8 cellular contexts compared by ENCODE assay signal in the genomic region with DNA sequence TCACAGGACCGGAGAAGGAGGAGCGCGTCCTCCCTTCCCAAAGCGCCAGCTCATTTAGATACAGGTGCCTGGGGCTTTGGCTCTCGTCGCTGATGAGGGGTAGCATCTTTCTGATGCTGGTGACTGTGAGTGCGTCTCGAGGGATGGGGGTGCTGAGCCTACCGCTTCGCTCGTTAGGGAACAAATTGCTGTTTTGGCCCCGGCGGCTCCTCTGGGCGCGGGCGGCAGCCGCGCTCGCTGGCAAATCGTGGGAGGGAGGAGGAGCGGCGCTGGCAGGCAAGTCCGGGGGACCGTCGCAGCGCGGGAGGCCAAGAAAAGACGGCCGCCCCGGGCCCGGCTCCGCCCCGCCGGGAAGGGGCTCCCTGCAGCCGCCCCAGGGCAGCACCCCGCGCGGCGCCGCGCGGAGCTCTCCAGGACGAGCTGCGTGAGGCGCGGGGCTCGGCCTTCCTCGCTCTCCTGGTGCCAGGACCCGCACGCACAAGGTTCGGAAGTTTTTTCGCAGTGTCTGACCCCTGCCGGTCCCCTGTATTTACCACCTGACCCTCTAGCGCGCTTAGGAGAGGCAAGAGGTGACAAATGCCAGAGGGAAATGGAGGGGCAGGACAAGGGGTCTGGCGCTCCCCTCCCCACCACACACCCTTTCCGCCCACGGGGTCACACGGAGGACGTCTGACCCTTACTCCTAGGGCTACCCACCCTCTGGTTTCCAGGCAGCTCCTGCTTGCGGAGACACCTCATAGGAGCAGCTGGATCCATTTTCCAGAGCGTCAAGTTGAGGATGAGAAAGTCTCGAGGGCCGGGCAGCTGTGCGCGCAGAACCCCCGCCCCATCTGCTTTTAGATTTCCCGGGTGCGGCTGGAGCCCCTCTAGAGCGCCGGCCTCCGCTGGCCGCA. TPM values are rescaled to one million over a fixed set of nuclear protein-coding genes. Genes with fewer than 3 reads are reported as not detected.
DNase-seq lines count a peak whose midpoint lies in the region; ATAC-seq and TF ChIP-seq lines count a peak whose summit lies in the region.

No MANE protein-coding gene starts in this region.

- peaks cover 14 to 36% (median 24%) of the 10 kb centered on the region in 3 donors for H3K4me1 ChIP-seq in esophagus squamous epithelium
- peaks cover 25 to 41% of the 10 kb centered on the region in 2 experiments for H3K4me1 ChIP-seq in neutrophil (ENCODE audit: control insufficient read depth in 1 of 2, insufficient read depth in 1 of 2, low read depth in 1 of 2, low read length in 1 of 2)
- H3K4me1 ChIP-seq in foreskin keratinocyte: peaks cover 5% of the 10 kb centered on the region

- no peaks in the 10 kb centered on the region for H3K9me3 Mint-ChIP-seq in CD4-positive, alpha-beta T cell
- no peaks in the 10 kb centered on the region for H3K9me3 Mint-ChIP-seq in activated CD4-positive, alpha-beta memory T cell treated with anti-CD3 and anti-CD28 coated beads for 36 hours

- no peak for TF ChIP-seq POLR2A in esophagus squamous epithelium (IDR thresholded peaks at IDR 0.05)

- no peak overlapping the region for H3K27ac Mint-ChIP-seq in CD4-positive, alpha-beta T cell
- H3K27ac Mint-ChIP-seq in activated CD4-positive, alpha-beta memory T cell treated with anti-CD3 and anti-CD28 coated beads for 36 hours: no peak overlapping the region

- 3% methylated on average over 14 of the region's 73 CpGs; no CpG with 5 or more reads in 1 of the 2 donors for WGBS in esophagus squamous epithelium, 2 donors

- ATAC-seq in CD4-positive, alpha-beta T cell (ENCODE audit: poor library complexity): peak; percentile 13
- no peak for ATAC-seq in foreskin keratinocyte
- ATAC-seq in GM18502 (IDR thresholded peaks at IDR 0.05; ENCODE audit: poor library complexity, unreplicated experiment): no peak
- no peak for ATAC-seq in HG03108 (IDR thresholded peaks at IDR 0.05; ENCODE audit: unreplicated experiment)

- CTCF ChIA-PET in CD4-positive, alpha-beta T cell (lab: Charles Lee): interaction anchor here (0.5 to 1.6 kb wide), 4 partner anchors 16 to 179 kb away, joined by 3 to 6 read pairs (median 3); a partner anchor contains a TSS
- CTCF ChIA-PET in activated CD4-positive, alpha-beta memory T cell treated with anti-CD3 and anti-CD28 coated beads for 36 hours (lab: Charles Lee): interaction anchor here (1.0 to 2.3 kb wide), 4 partner anchors 43 to 241 kb away, joined by 3 to 10 read pairs (median 4); no protein-coding TSS in a partner anchor

- H3K27me3 Mint-ChIP-seq in CD4-positive, alpha-beta T cell: peaks cover 5% of the 10 kb centered on the region
- peaks cover 15% of the 10 kb centered on the region for H3K27me3 Mint-ChIP-seq in activated CD4-positive, alpha-beta memory T cell treated with anti-CD3 and anti-CD28 coated beads for 36 hours

- peak overlapping the region; percentile 33 to 75 (median 58) for H3K4me3 ChIP-seq in esophagus squamous epithelium
- peak overlapping the region; percentile 51 to 61 for H3K4me3 ChIP-seq in neutrophil (ENCODE audit: low read depth in 1 of 2, low read length in 1 of 2)

- H3K9me3 ChIP-seq in CD4-positive, alpha-beta T cell (ENCODE audit: control insufficient read depth, low read length): no peaks in the 10 kb centered on the region
- no peaks in the 10 kb centered on the region for H3K9me3 ChIP-seq in esophagus squamous epithelium
- no peaks in the 10 kb centered on the region for H3K9me3 ChIP-seq in neutrophil

- TF ChIP-seq CTCF in CD4-positive, alpha-beta T cell (IDR thresholded peaks at IDR 0.05): no peak
- TF ChIP-seq CTCF in esophagus squamous epithelium (IDR thresholded peaks at IDR 0.05): no peak
- no peak for TF ChIP-seq CTCF in neutrophil (IDR thresholded peaks at IDR 0.05)
- no peak for TF ChIP-seq CTCF in foreskin keratinocyte (conservative IDR thresholded peaks at IDR 0.05)

- no peaks in the 10 kb centered on the region for H3K27me3 ChIP-seq in CD4-positive, alpha-beta T cell (ENCODE audit: control insufficient read depth, insufficient read depth, low read length)
- H3K27me3 ChIP-seq in esophagus squamous epithelium (peaks cover 5 to 67% (median 11%) of the 10 kb centered on the region in 4 donors), neutrophil (peaks cover 98% of the 10 kb centered on the region), foreskin keratinocyte (peaks cover 40% of the 10 kb centered on the region)

- peaks cover 28% of the 10 kb centered on the region for H3K4me1 Mint-ChIP-seq in CD4-positive, alpha-beta T cell (ENCODE audit: low read depth)
- peaks cover 6% of the 10 kb centered on the region for H3K4me1 Mint-ChIP-seq in activated CD4-positive, alpha-beta memory T cell treated with anti-CD3 and anti-CD28 coated beads for 36 hours (ENCODE audit: low read depth)

- H3K27ac ChIP-seq in CD4-positive, alpha-beta T cell (ENCODE audit: low read depth, low read length): no peak overlapping the region
- H3K27ac ChIP-seq in esophagus squamous epithelium (no peak overlapping the region), neutrophil (peak overlapping the region; percentile 44), foreskin keratinocyte (no peak overlapping the region)

- peak in 3 of 10 experiments; percentile 15 to 26 (median 18) for DNase-seq in CD4-positive, alpha-beta T cell
- DNase-seq in HuH-7.5 (ENCODE audit: low spot score): peak; percentile 84
- DNase-seq in activated CD4-positive, alpha-beta memory T cell treated with anti-CD3 and anti-CD28 coated beads for 36 hours: peak; percentile 48
- DNase-seq in esophagus squamous epithelium (lab: John Stamatoyannopoulos, UW): no peak
- DNase-seq in foreskin keratinocyte: no peak

- no peaks in the 10 kb centered on the region for H3K36me3 Mint-ChIP-seq in CD4-positive, alpha-beta T cell (ENCODE audit: low read depth)
- H3K36me3 Mint-ChIP-seq in activated CD4-positive, alpha-beta memory T cell treated with anti-CD3 and anti-CD28 coated beads for 36 hours: no peaks in the 10 kb centered on the region

- intact Hi-C loops in CD4-positive, alpha-beta T cell (cut with DNase I, micrococcal nuclease): no loop called here
- intact Hi-C loops in activated CD4-positive, alpha-beta memory T cell treated with anti-CD3 and anti-CD28 coated beads for 36 hours (cut with micrococcal nuclease): no loop called here
- intact Hi-C loops in esophagus squamous epithelium (cut with DNase I): no loop called here

- no peaks in the 10 kb centered on the region for H3K36me3 ChIP-seq in esophagus squamous epithelium
- H3K36me3 ChIP-seq in neutrophil: no peaks in the 10 kb centered on the region

- POLR2A ChIA-PET in CD4-positive, alpha-beta T cell (lab: Charles Lee): interaction anchor here (0.7 to 1.7 kb wide), 4 partner anchors 29 to 350 kb away, joined by 4 to 8 read pairs (median 6); a partner anchor contains a TSS
- POLR2A ChIA-PET in activated CD4-positive, alpha-beta memory T cell treated with anti-CD3 and anti-CD28 coated beads for 36 hours (lab: Charles Lee): no interaction called here

- peak overlapping the region; percentile 89 for H3K4me3 Mint-ChIP-seq in CD4-positive, alpha-beta T cell
- H3K4me3 Mint-ChIP-seq in activated CD4-positive, alpha-beta memory T cell treated with anti-CD3 and anti-CD28 coated beads for 36 hours: peak overlapping the region; percentile 66

RNA-seq across cellular contexts. Expression of a gene that starts 0.9 kb away (rescaled TPM):
- 1 to 10 TPM; 2.4 to 3.4 TPM for total RNA-seq in CD4-positive, alpha-beta T cell
- 1 to 10 TPM; 1.2 to 1.3 TPM for total RNA-seq in activated CD4-positive, alpha-beta memory T cell treated with anti-CD3 and anti-CD28 coated beads for 36 hours
- total RNA-seq in esophagus squamous epithelium (under 1 TPM in 1 of 4 donors, not detected in 3; 0.38 TPM), foreskin keratinocyte (0.20 and 0.25 TPM in 2 replicates)
- 0.16 and 0.29 TPM in 2 replicates for polyA plus RNA-seq in foreskin keratinocyte

RNA-seq across cellular contexts. Expression of a gene that starts 30.0 kb away (rescaled TPM):
- total RNA-seq in CD4-positive, alpha-beta T cell: 10 to 100 TPM; 49.0 to 56.4 TPM
- 10 to 100 TPM; 52.3 to 56.8 TPM for total RNA-seq in activated CD4-positive, alpha-beta memory T cell treated with anti-CD3 and anti-CD28 coated beads for 36 hours
- 10 to 100 TPM; 38.8 to 54.2 (median 45.0) TPM for total RNA-seq in esophagus squamous epithelium
- 71.0 and 74.0 TPM in 2 replicates for total RNA-seq in foreskin keratinocyte
- 69.2 and 73.8 TPM in 2 replicates for polyA plus RNA-seq in foreskin keratinocyte

Comparison
In these comparisons a context has a peak if more than half of its experiments do, and no peak if none do; other contexts are left out.
1. DNase-seq: peak in HuH-7.5 (single experiment) and activated CD4-positive, alpha-beta memory T cell treated with anti-CD3 and anti-CD28 coated beads for 36 hours (single experiment); none in esophagus squamous epithelium (single experiment) and foreskin keratinocyte (0 of 2).